In genomic region chrX:135707880-135708279, GRCh38 we compare ENCODE assay signal across 8 cellular contexts. TPM values are rescaled to one million over a fixed set of nuclear protein-coding genes. Genes with fewer than 3 reads are reported as not detected.
DNase-seq lines count a peak whose midpoint lies in the region; ATAC-seq and TF ChIP-seq lines count a peak whose summit lies in the region.

No MANE protein-coding gene starts in this region.

- no peak for ATAC-seq in HG02885 (IDR thresholded peaks at IDR 0.05; ENCODE audit: poor library complexity, unreplicated experiment)
- no peak for ATAC-seq in GM21717 (IDR thresholded peaks at IDR 0.05; ENCODE audit: unreplicated experiment)
- ATAC-seq in HG02759 (IDR thresholded peaks at IDR 0.05; ENCODE audit: unreplicated experiment) = no peak

- peak; percentile 74 for TF ChIP-seq CTCF in GM12873 (IDR thresholded peaks at IDR 0.05; ENCODE audit: insufficient read depth, low read depth, low read length, missing control alignments)
- peak; percentile 31 for TF ChIP-seq CTCF in WI38 (IDR thresholded peaks at IDR 0.05; ENCODE audit: low read depth, low read length)
- TF ChIP-seq CTCF in nephron progenitor cell (IDR thresholded peaks at IDR 0.05) = no peak

- no peaks in the 10 kb centered on the region for H3K4me1 ChIP-seq in neuronal stem cell (ENCODE audit: control insufficient read depth in 2 of 2, insufficient read depth in 1 of 2, low read depth in 1 of 2, low read length in 2 of 2)

- H4K91ac ChIP-seq in neuronal stem cell (ENCODE audit: low read depth, low read length, poor library complexity) = no peak overlapping the region

- no peak overlapping the region for H2BK12ac ChIP-seq in neuronal stem cell (ENCODE audit: low read length)

- peaks cover 0 to 2% of the 10 kb centered on the region in 2 donors for H3K9me3 ChIP-seq in neuronal stem cell (replicated peaks in 1 of 2; ENCODE audit: control insufficient read depth in 2 of 2, insufficient read depth in 1 of 2, low read depth in 1 of 2, low read length in 2 of 2)

- no peak overlapping the region for H4K8ac ChIP-seq in neuronal stem cell (ENCODE audit: low read depth, low read length)

- no peaks in the 10 kb centered on the region for H3K79me1 ChIP-seq in neuronal stem cell (ENCODE audit: low read depth, low read length)

- H3K4me3 Mint-ChIP-seq in nephron progenitor cell = no peak overlapping the region

- no peaks in the 10 kb centered on the region for H3K27me3 ChIP-seq in neuronal stem cell (ENCODE audit: control insufficient read depth in 3 of 3, insufficient read depth in 3 of 3, low read depth in 1 of 3, low read length in 3 of 3)

- H3K27me3 Mint-ChIP-seq in nephron progenitor cell (ENCODE audit: low read depth, poor library complexity) = peaks cover under 1% of the 10 kb centered on the region

- H3K36me3 Mint-ChIP-seq in nephron progenitor cell (ENCODE audit: low read depth) = no peaks in the 10 kb centered on the region

- no peak overlapping the region for H3K4me3 ChIP-seq in WI38 (ENCODE audit: low read depth, low read length)
- no peak overlapping the region for H3K4me3 ChIP-seq in neuronal stem cell (ENCODE audit: low read length in 2 of 2)

- no peak overlapping the region for H2BK15ac ChIP-seq in neuronal stem cell (ENCODE audit: low read length)

- H2BK5ac ChIP-seq in neuronal stem cell (ENCODE audit: low read length) = no peak overlapping the region

- no peak overlapping the region for H3K9ac ChIP-seq in neuronal stem cell (ENCODE audit: low read depth, low read length, poor library complexity)

- H2BK120ac ChIP-seq in neuronal stem cell (ENCODE audit: low read depth, low read length) = no peak overlapping the region

- no peaks in the 10 kb centered on the region for H3K36me3 ChIP-seq in neuronal stem cell (replicated peaks in 1 of 2; ENCODE audit: control insufficient read depth in 2 of 2, insufficient read depth in 2 of 2, low read length in 2 of 2)

- H3K4me1 Mint-ChIP-seq in nephron progenitor cell = no peaks in the 10 kb centered on the region

- H3K4me2 ChIP-seq in neuronal stem cell (ENCODE audit: insufficient read depth, low read length, poor library complexity, severe bottlenecking) = no peak overlapping the region

- H2AFZ ChIP-seq in neuronal stem cell (ENCODE audit: low read length) = no peak overlapping the region

- H3K14ac ChIP-seq in neuronal stem cell (ENCODE audit: low read length) = no peak overlapping the region

- DNase-seq in KBM-7 = peak; percentile 58
- DNase-seq in nephron progenitor cell = peak; percentile 3
- DNase-seq in neuronal stem cell (ENCODE audit: low spot score) = no peak

- no peak overlapping the region for H3K18ac ChIP-seq in neuronal stem cell (ENCODE audit: low read length)

- no peak overlapping the region for H3K4ac ChIP-seq in neuronal stem cell (ENCODE audit: low read length)

- no peak overlapping the region for H3K23ac ChIP-seq in neuronal stem cell (ENCODE audit: low read depth, low read length, poor library complexity)

- H3K27ac ChIP-seq in neuronal stem cell (replicated peaks; ENCODE audit: low read length) = no peak overlapping the region

- no peak overlapping the region for H3K27ac Mint-ChIP-seq in nephron progenitor cell

- in situ Hi-C loops in KBM-7 (cut with MboI; ENCODE audit: low pct_unique_long_range_greater_than_20kb, low sequenced_read_pairs) = no loop called here

- no peak overlapping the region for H2AK5ac ChIP-seq in neuronal stem cell (ENCODE audit: low read depth, low read length)

- H3K9me3 Mint-ChIP-seq in nephron progenitor cell = peaks cover 61% of the 10 kb centered on the region

- no CpG with 5 or more reads among the region's 12 CpGs for WGBS in neuronal stem cell (ENCODE audit: extremely low coverage in 2 of 2, insufficient read length in 2 of 2, insufficient replicate concordance in 1 of 2), 2 donors

RNA-seq across cellular contexts. Expression of gene CT45A1, which starts 5.6 kb away (rescaled TPM):
- polyA plus RNA-seq in neuronal stem cell (2013, experiment 1 of 2) = not detected
- polyA plus RNA-seq in neuronal stem cell (2013, experiment 2 of 2) = not detected
